In the genomic region with DNA sequence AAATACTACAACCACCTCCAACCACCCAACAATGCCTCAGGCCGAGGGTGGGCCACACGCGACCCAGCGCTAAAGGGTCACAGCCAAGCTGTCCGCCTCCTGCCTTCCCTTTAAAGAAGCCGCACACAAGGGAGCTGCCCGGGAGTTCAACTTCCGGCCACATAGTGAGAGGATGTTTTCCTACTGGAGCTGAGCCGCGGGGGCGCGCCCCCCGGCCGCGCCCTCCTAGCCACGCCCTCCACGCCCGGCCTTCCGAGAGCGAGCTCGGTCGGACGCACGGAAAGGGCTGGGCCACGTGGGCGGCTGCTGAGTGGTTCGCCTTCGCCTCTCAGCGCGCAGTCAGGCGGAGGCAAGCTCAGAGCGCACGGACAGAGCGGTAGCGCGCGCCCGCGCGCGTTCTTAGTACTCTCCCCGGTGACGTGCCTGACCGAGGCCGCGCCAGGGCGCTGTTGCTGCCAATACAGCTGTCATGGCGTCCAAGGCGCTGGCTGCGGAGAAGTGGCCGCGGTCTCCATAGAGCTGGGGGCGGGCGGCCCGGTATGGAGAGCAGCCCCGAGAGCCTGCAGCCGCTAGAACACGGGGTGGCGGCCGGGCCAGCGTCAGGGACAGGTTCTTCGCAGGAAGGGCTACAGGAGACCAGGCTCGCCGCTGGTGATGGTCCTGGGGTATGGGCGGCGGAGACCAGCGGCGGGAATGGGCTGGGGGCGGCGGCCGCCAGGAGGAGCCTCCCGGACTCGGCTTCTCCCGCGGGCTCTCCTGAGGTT, we compare ENCODE assay signal across 1 cellular context.
A peak's percentile ranks its signal among the peaks of the same experiment; 100 is the strongest.
TF ChIP-seq lines count a peak whose summit lies in the region.

A gene with protein sequence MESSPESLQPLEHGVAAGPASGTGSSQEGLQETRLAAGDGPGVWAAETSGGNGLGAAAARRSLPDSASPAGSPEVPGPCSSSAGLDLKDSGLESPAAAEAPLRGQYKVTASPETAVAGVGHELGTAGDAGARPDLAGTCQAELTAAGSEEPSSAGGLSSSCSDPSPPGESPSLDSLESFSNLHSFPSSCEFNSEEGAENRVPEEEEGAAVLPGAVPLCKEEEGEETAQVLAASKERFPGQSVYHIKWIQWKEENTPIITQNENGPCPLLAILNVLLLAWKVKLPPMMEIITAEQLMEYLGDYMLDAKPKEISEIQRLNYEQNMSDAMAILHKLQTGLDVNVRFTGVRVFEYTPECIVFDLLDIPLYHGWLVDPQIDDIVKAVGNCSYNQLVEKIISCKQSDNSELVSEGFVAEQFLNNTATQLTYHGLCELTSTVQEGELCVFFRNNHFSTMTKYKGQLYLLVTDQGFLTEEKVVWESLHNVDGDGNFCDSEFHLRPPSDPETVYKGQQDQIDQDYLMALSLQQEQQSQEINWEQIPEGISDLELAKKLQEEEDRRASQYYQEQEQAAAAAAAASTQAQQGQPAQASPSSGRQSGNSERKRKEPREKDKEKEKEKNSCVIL (plus strand): TSS at position 446 of the 764 bp plus-strand sequence. CDS start 94 bp downstream, at position 540.

TF ChIP-seq in HepG2, 621 proteins besides CTCF, POLR2A, EP300 and RAD21 (continued from another document and continues in another):
- TF ChIP-seq, protein P1, sequence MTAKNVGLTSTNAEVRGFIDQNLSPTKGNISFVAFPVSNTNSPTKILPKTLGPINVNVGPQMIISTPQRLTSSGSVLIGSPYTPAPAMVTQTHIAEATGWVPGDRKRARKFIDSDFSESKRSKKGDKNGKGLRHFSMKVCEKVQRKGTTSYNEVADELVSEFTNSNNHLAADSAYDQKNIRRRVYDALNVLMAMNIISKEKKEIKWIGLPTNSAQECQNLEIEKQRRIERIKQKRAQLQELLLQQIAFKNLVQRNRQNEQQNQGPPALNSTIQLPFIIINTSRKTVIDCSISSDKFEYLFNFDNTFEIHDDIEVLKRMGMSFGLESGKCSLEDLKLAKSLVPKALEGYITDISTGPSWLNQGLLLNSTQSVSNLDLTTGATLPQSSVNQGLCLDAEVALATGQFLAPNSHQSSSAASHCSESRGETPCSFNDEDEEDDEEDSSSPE (CRISPR knock-in tag; IDR thresholded peaks at IDR 0.05): peak; percentile 77
- TF ChIP-seq, protein P2, sequence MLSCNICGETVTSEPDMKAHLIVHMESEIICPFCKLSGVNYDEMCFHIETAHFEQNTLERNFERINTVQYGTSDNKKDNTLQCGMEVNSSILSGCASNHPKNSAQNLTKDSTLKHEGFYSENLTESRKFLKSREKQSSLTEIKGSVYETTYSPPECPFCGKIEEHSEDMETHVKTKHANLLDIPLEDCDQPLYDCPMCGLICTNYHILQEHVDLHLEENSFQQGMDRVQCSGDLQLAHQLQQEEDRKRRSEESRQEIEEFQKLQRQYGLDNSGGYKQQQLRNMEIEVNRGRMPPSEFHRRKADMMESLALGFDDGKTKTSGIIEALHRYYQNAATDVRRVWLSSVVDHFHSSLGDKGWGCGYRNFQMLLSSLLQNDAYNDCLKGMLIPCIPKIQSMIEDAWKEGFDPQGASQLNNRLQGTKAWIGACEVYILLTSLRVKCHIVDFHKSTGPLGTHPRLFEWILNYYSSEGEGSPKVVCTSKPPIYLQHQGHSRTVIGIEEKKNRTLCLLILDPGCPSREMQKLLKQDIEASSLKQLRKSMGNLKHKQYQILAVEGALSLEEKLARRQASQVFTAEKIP (CRISPR knock-in tag; IDR thresholded peaks at IDR 0.05; ENCODE audit: borderline replicate concordance): no peak
- TF ChIP-seq RNF2 (conservative IDR thresholded peaks at IDR 0.05; ENCODE audit: low read depth) (no peak), RBAK (CRISPR knock-in tag; IDR thresholded peaks at IDR 0.05) (no peak), KAT7 (CRISPR knock-in tag; IDR thresholded peaks at IDR 0.05; ENCODE audit: borderline replicate concordance) (peak; percentile 89), HOXA5 (CRISPR knock-in tag; IDR thresholded peaks at IDR 0.05) (peak; percentile 35), AGO2 (optimal IDR thresholded peaks at IDR 0.05; ENCODE audit: low read depth, low read length) (peak; percentile 75), SIN3B (IDR thresholded peaks at IDR 0.05; ENCODE audit: low read length) (no peak), HHEX (CRISPR knock-in tag; IDR thresholded peaks at IDR 0.05) (no peak), ZNF768 (CRISPR knock-in tag; IDR thresholded peaks at IDR 0.05) (peak; percentile 62; the same call in 1 of the 2 replicates), JARID2 (CRISPR knock-in tag; IDR thresholded peaks at IDR 0.05; ENCODE audit: insufficient replicate concordance) (no peak), HNRNPK (IDR thresholded peaks at IDR 0.05; ENCODE audit: low read depth, low read length, poor library complexity, severe bottlenecking) (peak; percentile 36), ZFP1 (CRISPR knock-in tag; IDR thresholded peaks at IDR 0.05) (no peak), ZNF225 (CRISPR knock-in tag; IDR thresholded peaks at IDR 0.05) (no peak; the same call in 1 of the 2 replicates), ISX (CRISPR knock-in tag; conservative IDR thresholded peaks at IDR 0.05) (no peak), PHF5A (CRISPR knock-in tag; IDR thresholded peaks at IDR 0.05; ENCODE audit: low read depth, unreplicated experiment) (no peak), GFI1 (CRISPR knock-in tag; IDR thresholded peaks at IDR 0.05; ENCODE audit: borderline replicate concordance) (peak; percentile 76; the same call in 1 of the 2 replicates), ZNF782 (CRISPR knock-in tag; IDR thresholded peaks at IDR 0.05; ENCODE audit: borderline replicate concordance) (peak; percentile 81; the same call in 1 of the 2 replicates), FOXA1 (IDR thresholded peaks at IDR 0.05) (no peak), FOXA1 (CRISPR knock-in tag; IDR thresholded peaks at IDR 0.05) (no peak), ZNF34 (CRISPR knock-in tag; IDR thresholded peaks at IDR 0.05; ENCODE audit: borderline replicate concordance) (0 out of 2 replicates have a peak, but pooled peaks have one; percentile 61), ONECUT2 (CRISPR knock-in tag; IDR thresholded peaks at IDR 0.05) (no peak), ZNF629 (CRISPR knock-in tag; conservative IDR thresholded peaks at IDR 0.05) (no peak; the same call in 1 of the 2 replicates), ZNF317 (CRISPR knock-in tag; IDR thresholded peaks at IDR 0.05) (peak; percentile 73), NONO (IDR thresholded peaks at IDR 0.05) (no peak), NONO (CRISPR knock-in tag; conservative IDR thresholded peaks at IDR 0.05) (peak; percentile 92), BHLHE40 (IDR thresholded peaks at IDR 0.05; ENCODE audit: low read length) (peak; percentile 62; the same call in 1 of the 2 replicates), ZNF781 (CRISPR knock-in tag; IDR thresholded peaks at IDR 0.05; ENCODE audit: borderline replicate concordance, not compliant biosample characterization) (peak; percentile 23), ZNF20 (CRISPR knock-in tag; IDR thresholded peaks at IDR 0.05) (no peak), DPF2 (CRISPR knock-in tag; IDR thresholded peaks at IDR 0.05; ENCODE audit: borderline replicate concordance, low read depth) (no peak; the same call in 1 of the 2 replicates), ZNF839 (CRISPR knock-in tag; IDR thresholded peaks at IDR 0.05; ENCODE audit: borderline replicate concordance) (no peak; the same call in 1 of the 2 replicates), TCF7 (IDR thresholded peaks at IDR 0.05; ENCODE audit: low read depth) (peak; percentile 88), ZNF607 (CRISPR knock-in tag; IDR thresholded peaks at IDR 0.05; ENCODE audit: borderline replicate concordance) (peak; percentile 96), ZNF572 (CRISPR knock-in tag; IDR thresholded peaks at IDR 0.05) (no peak), ZNF557 (CRISPR knock-in tag; IDR thresholded peaks at IDR 0.05) (no peak), TBX3 (IDR thresholded peaks at IDR 0.05; ENCODE audit: borderline replicate concordance) (no peak), NPAS2 (CRISPR knock-in tag; IDR thresholded peaks at IDR 0.05; ENCODE audit: borderline replicate concordance) (no peak), TBL1XR1 (IDR thresholded peaks at IDR 0.05; ENCODE audit: borderline replicate concordance, low read length, partially characterized antibody) (peak; percentile 64), ZNF850 (CRISPR knock-in tag; conservative IDR thresholded peaks at IDR 0.05) (no peak), MXI1 (IDR thresholded peaks at IDR 0.05; ENCODE audit: borderline replicate concordance, low read depth, low read length) (peak; percentile 98), NCOA2 (CRISPR knock-in tag; IDR thresholded peaks at IDR 0.05) (peak; percentile 26; the same call in 1 of the 2 replicates)
- TF ChIP-seq, protein P3, sequence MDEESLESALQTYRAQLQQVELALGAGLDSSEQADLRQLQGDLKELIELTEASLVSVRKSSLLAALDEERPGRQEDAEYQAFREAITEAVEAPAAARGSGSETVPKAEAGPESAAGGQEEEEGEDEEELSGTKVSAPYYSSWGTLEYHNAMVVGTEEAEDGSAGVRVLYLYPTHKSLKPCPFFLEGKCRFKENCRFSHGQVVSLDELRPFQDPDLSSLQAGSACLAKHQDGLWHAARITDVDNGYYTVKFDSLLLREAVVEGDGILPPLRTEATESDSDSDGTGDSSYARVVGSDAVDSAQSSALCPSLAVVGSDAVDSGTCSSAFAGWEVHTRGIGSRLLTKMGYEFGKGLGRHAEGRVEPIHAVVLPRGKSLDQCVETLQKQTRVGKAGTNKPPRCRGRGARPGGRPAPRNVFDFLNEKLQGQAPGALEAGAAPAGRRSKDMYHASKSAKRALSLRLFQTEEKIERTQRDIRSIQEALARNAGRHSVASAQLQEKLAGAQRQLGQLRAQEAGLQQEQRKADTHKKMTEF (CRISPR knock-in tag; IDR thresholded peaks at IDR 0.05): peak; percentile 89
- TF ChIP-seq, protein P4, sequence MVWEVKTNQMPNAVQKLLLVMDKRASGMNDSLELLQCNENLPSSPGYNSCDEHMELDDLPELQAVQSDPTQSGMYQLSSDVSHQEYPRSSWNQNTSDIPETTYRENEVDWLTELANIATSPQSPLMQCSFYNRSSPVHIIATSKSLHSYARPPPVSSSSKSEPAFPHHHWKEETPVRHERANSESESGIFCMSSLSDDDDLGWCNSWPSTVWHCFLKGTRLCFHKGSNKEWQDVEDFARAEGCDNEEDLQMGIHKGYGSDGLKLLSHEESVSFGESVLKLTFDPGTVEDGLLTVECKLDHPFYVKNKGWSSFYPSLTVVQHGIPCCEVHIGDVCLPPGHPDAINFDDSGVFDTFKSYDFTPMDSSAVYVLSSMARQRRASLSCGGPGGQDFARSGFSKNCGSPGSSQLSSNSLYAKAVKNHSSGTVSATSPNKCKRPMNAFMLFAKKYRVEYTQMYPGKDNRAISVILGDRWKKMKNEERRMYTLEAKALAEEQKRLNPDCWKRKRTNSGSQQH (CRISPR knock-in tag; IDR thresholded peaks at IDR 0.05; ENCODE audit: low read depth): peak; percentile 9; the same call in 1 of the 2 replicates
- TF ChIP-seq, protein P5, sequence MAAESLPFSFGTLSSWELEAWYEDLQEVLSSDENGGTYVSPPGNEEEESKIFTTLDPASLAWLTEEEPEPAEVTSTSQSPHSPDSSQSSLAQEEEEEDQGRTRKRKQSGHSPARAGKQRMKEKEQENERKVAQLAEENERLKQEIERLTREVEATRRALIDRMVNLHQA (CRISPR knock-in tag; IDR thresholded peaks at IDR 0.05): no peak
- TF ChIP-seq, protein P6, sequence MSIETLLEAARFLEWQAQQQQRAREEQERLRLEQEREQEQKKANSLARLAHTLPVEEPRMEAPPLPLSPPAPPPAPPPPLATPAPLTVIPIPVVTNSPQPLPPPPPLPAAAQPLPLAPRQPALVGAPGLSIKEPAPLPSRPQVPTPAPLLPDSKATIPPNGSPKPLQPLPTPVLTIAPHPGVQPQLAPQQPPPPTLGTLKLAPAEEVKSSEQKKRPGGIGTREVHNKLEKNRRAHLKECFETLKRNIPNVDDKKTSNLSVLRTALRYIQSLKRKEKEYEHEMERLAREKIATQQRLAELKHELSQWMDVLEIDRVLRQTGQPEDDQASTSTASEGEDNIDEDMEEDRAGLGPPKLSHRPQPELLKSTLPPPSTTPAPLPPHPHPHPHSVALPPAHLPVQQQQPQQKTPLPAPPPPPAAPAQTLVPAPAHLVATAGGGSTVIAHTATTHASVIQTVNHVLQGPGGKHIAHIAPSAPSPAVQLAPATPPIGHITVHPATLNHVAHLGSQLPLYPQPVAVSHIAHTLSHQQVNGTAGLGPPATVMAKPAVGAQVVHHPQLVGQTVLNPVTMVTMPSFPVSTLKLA (IDR thresholded peaks at IDR 0.05): peak; percentile 93
- TF ChIP-seq, protein P7, sequence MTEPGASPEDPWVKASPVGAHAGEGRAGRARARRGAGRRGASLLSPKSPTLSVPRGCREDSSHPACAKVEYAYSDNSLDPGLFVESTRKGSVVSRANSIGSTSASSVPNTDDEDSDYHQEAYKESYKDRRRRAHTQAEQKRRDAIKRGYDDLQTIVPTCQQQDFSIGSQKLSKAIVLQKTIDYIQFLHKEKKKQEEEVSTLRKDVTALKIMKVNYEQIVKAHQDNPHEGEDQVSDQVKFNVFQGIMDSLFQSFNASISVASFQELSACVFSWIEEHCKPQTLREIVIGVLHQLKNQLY (CRISPR knock-in tag; IDR thresholded peaks at IDR 0.05): peak; percentile 66
- TF ChIP-seq, protein P8, sequence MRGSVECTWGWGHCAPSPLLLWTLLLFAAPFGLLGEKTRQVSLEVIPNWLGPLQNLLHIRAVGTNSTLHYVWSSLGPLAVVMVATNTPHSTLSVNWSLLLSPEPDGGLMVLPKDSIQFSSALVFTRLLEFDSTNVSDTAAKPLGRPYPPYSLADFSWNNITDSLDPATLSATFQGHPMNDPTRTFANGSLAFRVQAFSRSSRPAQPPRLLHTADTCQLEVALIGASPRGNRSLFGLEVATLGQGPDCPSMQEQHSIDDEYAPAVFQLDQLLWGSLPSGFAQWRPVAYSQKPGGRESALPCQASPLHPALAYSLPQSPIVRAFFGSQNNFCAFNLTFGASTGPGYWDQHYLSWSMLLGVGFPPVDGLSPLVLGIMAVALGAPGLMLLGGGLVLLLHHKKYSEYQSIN (CRISPR knock-in tag; IDR thresholded peaks at IDR 0.05; ENCODE audit: borderline replicate concordance): no peak
- TF ChIP-seq, protein P9, sequence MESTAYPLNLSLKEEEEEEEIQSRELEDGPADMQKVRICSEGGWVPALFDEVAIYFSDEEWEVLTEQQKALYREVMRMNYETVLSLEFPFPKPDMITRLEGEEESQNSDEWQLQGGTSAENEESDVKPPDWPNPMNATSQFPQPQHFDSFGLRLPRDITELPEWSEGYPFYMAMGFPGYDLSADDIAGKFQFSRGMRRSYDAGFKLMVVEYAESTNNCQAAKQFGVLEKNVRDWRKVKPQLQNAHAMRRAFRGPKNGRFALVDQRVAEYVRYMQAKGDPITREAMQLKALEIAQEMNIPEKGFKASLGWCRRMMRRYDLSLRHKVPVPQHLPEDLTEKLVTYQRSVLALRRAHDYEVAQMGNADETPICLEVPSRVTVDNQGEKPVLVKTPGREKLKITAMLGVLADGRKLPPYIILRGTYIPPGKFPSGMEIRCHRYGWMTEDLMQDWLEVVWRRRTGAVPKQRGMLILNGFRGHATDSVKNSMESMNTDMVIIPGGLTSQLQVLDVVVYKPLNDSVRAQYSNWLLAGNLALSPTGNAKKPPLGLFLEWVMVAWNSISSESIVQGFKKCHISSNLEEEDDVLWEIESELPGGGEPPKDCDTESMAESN (CRISPR knock-in tag; conservative IDR thresholded peaks at IDR 0.05): peak; percentile 87
- TF ChIP-seq, protein P10, sequence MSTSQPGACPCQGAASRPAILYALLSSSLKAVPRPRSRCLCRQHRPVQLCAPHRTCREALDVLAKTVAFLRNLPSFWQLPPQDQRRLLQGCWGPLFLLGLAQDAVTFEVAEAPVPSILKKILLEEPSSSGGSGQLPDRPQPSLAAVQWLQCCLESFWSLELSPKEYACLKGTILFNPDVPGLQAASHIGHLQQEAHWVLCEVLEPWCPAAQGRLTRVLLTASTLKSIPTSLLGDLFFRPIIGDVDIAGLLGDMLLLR (CRISPR knock-in tag; IDR thresholded peaks at IDR 0.05): no peak
